In the genomic region with DNA sequence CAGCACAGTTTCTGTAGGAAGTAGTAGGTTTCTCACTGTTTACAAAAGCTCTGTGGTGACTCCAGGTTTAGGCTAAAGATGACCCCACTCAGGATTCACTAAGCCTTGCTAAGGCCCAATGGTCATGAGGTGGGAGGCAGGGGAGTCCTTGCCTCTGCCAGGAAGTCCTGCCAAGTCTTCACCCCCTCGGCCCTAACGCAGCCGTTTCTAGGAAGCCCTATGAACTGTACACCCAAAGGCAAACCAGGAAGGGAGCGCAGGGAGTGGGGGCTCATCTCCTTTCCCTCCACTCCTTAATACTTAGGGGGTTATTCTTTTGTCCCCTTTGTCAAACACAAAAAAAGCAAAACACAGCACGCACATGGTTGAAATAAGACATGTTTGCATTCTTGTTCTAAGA, we compare ENCODE assay signal across 22 cellular contexts.
DNase-seq lines count a peak whose midpoint lies in the region; ATAC-seq and TF ChIP-seq lines count a peak whose summit lies in the region.
"Had no signal": no experiment of that assay in that cellular context is flagged by ENCODE, and none has a peak within 500 bp of the region (broad histone marks: within the 10 kb centered on the region; RNA-seq: fewer than 3 reads in every experiment).

No MANE protein-coding gene starts in this region.

- no peaks in the 10 kb centered on the region for H3K9me3 Mint-ChIP-seq in immature natural killer cell
- H3K9me3 Mint-ChIP-seq: activated naive CD8-positive, alpha-beta T cell treated with anti-CD3 and anti-CD28 coated beads, Interleukin-2, amount 10 ng/mL, durations not matched to agents 7 days and 5 days; activated T-helper 1 cell treated with anti-CD3 and anti-CD28 coated beads, Interleukin-12 subunit alpha, Interleukin-12 subunit beta, Interleukin-2, Interleukin-4 antibody, amounts not matched to agents 30 ng/mL and 10 ng/mL and 1 ng/mL, durations not matched to agents 14 hours and 24 hours and 36 hours; naive B cell; stimulated activated naive CD8-positive, alpha-beta T cell treated with anti-CD3 and anti-CD28 coated beads, Interleukin-15, Interleukin-2, amounts not matched to agents 100 ng/mL and 50 ng/mL, for 24 hours had no signal

- H3K27me3 ChIP-seq in right cardiac atrium (ENCODE audit: control insufficient read depth, insufficient read depth): no peaks in the 10 kb centered on the region
- H3K27me3 ChIP-seq in psoas muscle (ENCODE audit: insufficient read depth in 3 of 3, low read length in 2 of 3): no peaks in the 10 kb centered on the region

- H3K4me1 Mint-ChIP-seq in immature natural killer cell: peaks cover 97 to 100% of the 10 kb centered on the region in 2 donors
- H3K4me1 Mint-ChIP-seq: activated CD4-positive, alpha-beta T cell treated with anti-CD3 and anti-CD28 coated beads for 36 hours; activated naive CD8-positive, alpha-beta T cell treated with anti-CD3 and anti-CD28 coated beads, Interleukin-2, amount 10 ng/mL, durations not matched to agents 7 days and 5 days; naive B cell had no signal

- H3K27me3 Mint-ChIP-seq in immature natural killer cell (ENCODE audit: low read depth in 3 of 3): peaks cover 0 to 8% (median 3%) of the 10 kb centered on the region in 3 donors
- H3K27me3 Mint-ChIP-seq: stimulated activated naive CD8-positive, alpha-beta T cell treated with anti-CD3 and anti-CD28 coated beads, Interleukin-15, Interleukin-2, amounts not matched to agents 100 ng/mL and 50 ng/mL, for 24 hours had no signal

- intact Hi-C loops in right cardiac atrium (cut with DNase I): no loop called here
- intact Hi-C loops in cardiac septum (cut with DNase I): no loop called here
- intact Hi-C loops in psoas muscle (cut with DNase I): no loop called here

- in situ Hi-C loops in KBM-7 (cut with MboI; ENCODE audit: low pct_unique_long_range_greater_than_20kb, low sequenced_read_pairs): no loop called here

- no peak overlapping the region for H3K27ac ChIP-seq in right cardiac atrium (ENCODE audit: low read length)
- H3K27ac ChIP-seq in psoas muscle: peak overlapping the region; percentile 80
- H3K27ac ChIP-seq: C4-2B had no signal

- no peak overlapping the region for H3K4me3 ChIP-seq in right cardiac atrium (ENCODE audit: low read length)
- H3K4me3 ChIP-seq in psoas muscle: no peak overlapping the region
- H3K4me3 ChIP-seq: K562 had no signal

- H3K4me1 ChIP-seq in right cardiac atrium (ENCODE audit: control insufficient read depth, insufficient read depth, low read length) (peaks cover 34% of the 10 kb centered on the region), psoas muscle (peaks cover 71% of the 10 kb centered on the region)

- 46% methylated on average over 5 of the region's 5 CpGs for WGBS in right cardiac atrium
- 48 to 61% (median 51%) methylated on average over 5 of the region's 5 CpGs for WGBS in psoas muscle, 3 donors

- no peaks in the 10 kb centered on the region for H3K36me3 ChIP-seq in psoas muscle (ENCODE audit: insufficient read depth in 1 of 2, low read depth in 1 of 2)

- no peaks in the 10 kb centered on the region for H3K36me3 Mint-ChIP-seq in immature natural killer cell
- H3K36me3 Mint-ChIP-seq: activated naive CD8-positive, alpha-beta T cell treated with anti-CD3 and anti-CD28 coated beads, Interleukin-2, amount 10 ng/mL, durations not matched to agents 7 days and 5 days; naive B cell had no signal

- TF ChIP-seq CTCF in psoas muscle (IDR thresholded peaks at IDR 0.05): no peak

- DNase-seq in right cardiac atrium: peak in 2 of 3 donors; percentile 12 to 19
- DNase-seq in cardiac septum (ENCODE audit: low spot score): no peak
- no peak for DNase-seq in immature natural killer cell
- no peak for DNase-seq in psoas muscle
- no peak for DNase-seq in KBM-7
- DNase-seq in NAMALWA (ENCODE audit: low spot score): no peak
- DNase-seq in effector CD4-positive, alpha-beta T cell: no peak
- DNase-seq: activated CD4-positive, alpha-beta T cell treated with anti-CD3 and anti-CD28 coated beads for 36 hours; activated naive CD8-positive, alpha-beta T cell treated with anti-CD3 and anti-CD28 coated beads, Interleukin-2, amount 10 ng/mL, durations not matched to agents 7 days and 5 days; hippocampal formation; islet precursor cell; naive B cell; NCI-H1048; NCI-H2029 treated with DMSO at 0.1 percent for 48 hours; small intestine; stimulated activated CD4-positive, alpha-beta T cell treated with anti-CD3 and anti-CD28 coated beads, Interleukin-4, amount 100 ng/mL, for 24 hours; T-helper 1 cell had no signal

- peak overlapping the region; percentile 29 to 91 (median 85) for H3K27ac Mint-ChIP-seq in immature natural killer cell
- H3K27ac Mint-ChIP-seq: activated CD4-positive, alpha-beta T cell treated with anti-CD3 and anti-CD28 coated beads for 36 hours; activated naive CD8-positive, alpha-beta T cell treated with anti-CD3 and anti-CD28 coated beads, Interleukin-2, amount 10 ng/mL, durations not matched to agents 7 days and 5 days; activated T-helper 1 cell treated with anti-CD3 and anti-CD28 coated beads, Interleukin-12 subunit alpha, Interleukin-12 subunit beta, Interleukin-2, Interleukin-4 antibody, amounts not matched to agents 30 ng/mL and 10 ng/mL and 1 ng/mL, durations not matched to agents 14 hours and 24 hours and 36 hours; naive B cell; stimulated activated naive CD8-positive, alpha-beta T cell treated with anti-CD3 and anti-CD28 coated beads, Interleukin-15, Interleukin-2, amounts not matched to agents 100 ng/mL and 50 ng/mL, for 24 hours had no signal

- ATAC-seq in right cardiac atrium (no peak), psoas muscle (no peak), GM21619 (IDR thresholded peaks at IDR 0.05; ENCODE audit: unreplicated experiment) (no peak)
- ATAC-seq: activated CD4-positive, alpha-beta T cell treated with anti-CD3 and anti-CD28 coated beads for 36 hours; K562 had no signal

- H3K9me3 ChIP-seq in right cardiac atrium (ENCODE audit: control insufficient read depth, low read length) (no peaks in the 10 kb centered on the region), psoas muscle (no peaks in the 10 kb centered on the region)

- peak overlapping the region; percentile 28 to 81 (median 74) for H3K4me3 Mint-ChIP-seq in immature natural killer cell
- H3K4me3 Mint-ChIP-seq: activated CD4-positive, alpha-beta T cell treated with anti-CD3 and anti-CD28 coated beads for 36 hours; activated naive CD8-positive, alpha-beta T cell treated with anti-CD3 and anti-CD28 coated beads, Interleukin-2, amount 10 ng/mL, durations not matched to agents 7 days and 5 days; activated T-helper 1 cell treated with anti-CD3 and anti-CD28 coated beads, Interleukin-12 subunit alpha, Interleukin-12 subunit beta, Interleukin-2, Interleukin-4 antibody, amounts not matched to agents 30 ng/mL and 10 ng/mL and 1 ng/mL, durations not matched to agents 14 hours and 24 hours and 36 hours; naive B cell; stimulated activated naive CD8-positive, alpha-beta T cell treated with anti-CD3 and anti-CD28 coated beads, Interleukin-15, Interleukin-2, amounts not matched to agents 100 ng/mL and 50 ng/mL, for 24 hours had no signal

Comparison
In these comparisons a context has a peak if more than half of its experiments do, and no peak if none do; other contexts are left out.
1. DNase-seq: peak in right cardiac atrium (2 of 3); none in cardiac septum (single experiment), immature natural killer cell (0 of 3), psoas muscle (0 of 2), KBM-7 (single experiment), NAMALWA (single experiment) and effector CD4-positive, alpha-beta T cell (single experiment).